1 cellular context compared by ENCODE assay signal in the genomic region with DNA sequence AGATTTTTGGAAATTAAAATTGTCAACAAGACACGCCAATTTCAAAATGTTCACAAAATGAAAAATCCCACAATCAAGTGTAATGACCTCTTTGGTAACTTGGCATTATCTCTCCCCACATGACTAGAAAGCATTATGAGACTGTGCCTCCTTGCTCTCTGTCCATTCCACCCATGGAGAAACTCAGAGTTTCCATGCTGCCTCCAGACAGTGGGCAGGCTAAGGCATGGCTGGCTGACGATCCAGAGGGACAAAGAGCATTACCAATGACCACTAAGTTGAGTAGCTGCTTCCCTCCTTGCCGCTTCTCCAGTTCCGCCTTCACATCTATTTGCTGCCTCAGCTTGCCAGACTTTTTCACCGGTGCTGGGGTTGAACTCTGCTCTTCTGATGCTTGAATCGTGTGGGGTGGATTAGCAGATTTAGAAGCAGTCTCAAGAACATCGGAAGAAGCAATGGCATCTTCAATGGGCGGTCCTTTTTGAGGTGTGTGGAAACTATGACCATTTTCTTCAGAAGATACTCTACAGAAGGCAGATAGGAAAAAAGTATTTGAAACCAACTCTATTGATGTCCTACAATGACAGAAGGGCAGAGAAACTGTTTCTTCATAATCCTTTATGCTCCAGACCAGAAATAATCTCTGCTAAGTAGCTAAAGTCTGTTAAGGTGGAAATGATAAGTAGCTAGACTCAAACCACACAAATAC.
TF ChIP-seq lines count a peak whose summit lies in the region.

No MANE protein-coding gene starts in this region.

TF ChIP-seq in K562, 482 proteins besides CTCF, POLR2A, EP300 and RAD21:
- no peak for TF ChIP-seq TRIM24 (IDR thresholded peaks at IDR 0.05)
- TF ChIP-seq, protein P1, sequence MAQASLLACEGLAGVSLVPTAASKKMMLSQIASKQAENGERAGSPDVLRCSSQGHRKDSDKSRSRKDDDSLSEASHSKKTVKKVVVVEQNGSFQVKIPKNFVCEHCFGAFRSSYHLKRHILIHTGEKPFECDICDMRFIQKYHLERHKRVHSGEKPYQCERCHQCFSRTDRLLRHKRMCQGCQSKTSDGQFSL (CRISPR knock-in tag; IDR thresholded peaks at IDR 0.05), result no peak
- TF ChIP-seq, protein P1 (tag; IDR thresholded peaks at IDR 0.05), result no peak
- no peak for TF ChIP-seq ARID1B (IDR thresholded peaks at IDR 0.05)
- no peak for TF ChIP-seq CXXC5 (CRISPR knock-in tag; IDR thresholded peaks at IDR 0.05)
- TF ChIP-seq, protein P2, sequence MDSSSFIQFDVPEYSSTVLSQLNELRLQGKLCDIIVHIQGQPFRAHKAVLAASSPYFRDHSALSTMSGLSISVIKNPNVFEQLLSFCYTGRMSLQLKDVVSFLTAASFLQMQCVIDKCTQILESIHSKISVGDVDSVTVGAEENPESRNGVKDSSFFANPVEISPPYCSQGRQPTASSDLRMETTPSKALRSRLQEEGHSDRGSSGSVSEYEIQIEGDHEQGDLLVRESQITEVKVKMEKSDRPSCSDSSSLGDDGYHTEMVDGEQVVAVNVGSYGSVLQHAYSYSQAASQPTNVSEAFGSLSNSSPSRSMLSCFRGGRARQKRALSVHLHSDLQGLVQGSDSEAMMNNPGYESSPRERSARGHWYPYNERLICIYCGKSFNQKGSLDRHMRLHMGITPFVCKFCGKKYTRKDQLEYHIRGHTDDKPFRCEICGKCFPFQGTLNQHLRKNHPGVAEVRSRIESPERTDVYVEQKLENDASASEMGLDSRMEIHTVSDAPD (CRISPR knock-in tag; IDR thresholded peaks at IDR 0.05), result no peak
- TF ChIP-seq, protein P3, sequence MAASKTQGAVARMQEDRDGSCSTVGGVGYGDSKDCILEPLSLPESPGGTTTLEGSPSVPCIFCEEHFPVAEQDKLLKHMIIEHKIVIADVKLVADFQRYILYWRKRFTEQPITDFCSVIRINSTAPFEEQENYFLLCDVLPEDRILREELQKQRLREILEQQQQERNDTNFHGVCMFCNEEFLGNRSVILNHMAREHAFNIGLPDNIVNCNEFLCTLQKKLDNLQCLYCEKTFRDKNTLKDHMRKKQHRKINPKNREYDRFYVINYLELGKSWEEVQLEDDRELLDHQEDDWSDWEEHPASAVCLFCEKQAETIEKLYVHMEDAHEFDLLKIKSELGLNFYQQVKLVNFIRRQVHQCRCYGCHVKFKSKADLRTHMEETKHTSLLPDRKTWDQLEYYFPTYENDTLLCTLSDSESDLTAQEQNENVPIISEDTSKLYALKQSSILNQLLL (CRISPR knock-in tag; IDR thresholded peaks at IDR 0.05; ENCODE audit: borderline replicate concordance), result no peak
- TF ChIP-seq MYBL2 (IDR thresholded peaks at IDR 0.05; ENCODE audit: low read depth), result no peak
- TF ChIP-seq MYBL2 (CRISPR knock-in tag; IDR thresholded peaks at IDR 0.05; ENCODE audit: borderline replicate concordance), result no peak
- TF ChIP-seq, protein P4, sequence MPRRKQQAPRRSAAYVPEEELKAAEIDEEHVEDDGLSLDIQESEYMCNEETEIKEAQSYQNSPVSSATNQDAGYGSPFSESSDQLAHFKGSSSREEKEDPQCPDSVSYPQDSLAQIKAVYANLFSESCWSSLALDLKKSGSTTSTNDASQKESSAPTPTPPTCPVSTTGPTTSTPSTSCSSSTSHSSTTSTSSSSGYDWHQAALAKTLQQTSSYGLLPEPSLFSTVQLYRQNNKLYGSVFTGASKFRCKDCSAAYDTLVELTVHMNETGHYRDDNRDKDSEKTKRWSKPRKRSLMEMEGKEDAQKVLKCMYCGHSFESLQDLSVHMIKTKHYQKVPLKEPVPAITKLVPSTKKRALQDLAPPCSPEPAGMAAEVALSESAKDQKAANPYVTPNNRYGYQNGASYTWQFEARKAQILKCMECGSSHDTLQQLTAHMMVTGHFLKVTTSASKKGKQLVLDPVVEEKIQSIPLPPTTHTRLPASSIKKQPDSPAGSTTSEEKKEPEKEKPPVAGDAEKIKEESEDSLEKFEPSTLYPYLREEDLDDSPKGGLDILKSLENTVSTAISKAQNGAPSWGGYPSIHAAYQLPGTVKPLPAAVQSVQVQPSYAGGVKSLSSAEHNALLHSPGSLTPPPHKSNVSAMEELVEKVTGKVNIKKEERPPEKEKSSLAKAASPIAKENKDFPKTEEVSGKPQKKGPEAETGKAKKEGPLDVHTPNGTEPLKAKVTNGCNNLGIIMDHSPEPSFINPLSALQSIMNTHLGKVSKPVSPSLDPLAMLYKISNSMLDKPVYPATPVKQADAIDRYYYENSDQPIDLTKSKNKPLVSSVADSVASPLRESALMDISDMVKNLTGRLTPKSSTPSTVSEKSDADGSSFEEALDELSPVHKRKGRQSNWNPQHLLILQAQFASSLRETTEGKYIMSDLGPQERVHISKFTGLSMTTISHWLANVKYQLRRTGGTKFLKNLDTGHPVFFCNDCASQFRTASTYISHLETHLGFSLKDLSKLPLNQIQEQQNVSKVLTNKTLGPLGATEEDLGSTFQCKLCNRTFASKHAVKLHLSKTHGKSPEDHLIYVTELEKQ (CRISPR knock-in tag; IDR thresholded peaks at IDR 0.05), result no peak
- TF ChIP-seq ZNF79 (CRISPR knock-in tag; IDR thresholded peaks at IDR 0.05; ENCODE audit: low read depth), result no peak
- no peak for TF ChIP-seq NCOA4 (IDR thresholded peaks at IDR 0.05; ENCODE audit: partially characterized antibody)
- TF ChIP-seq BCL6 (CRISPR knock-in tag; IDR thresholded peaks at IDR 0.05), result no peak
- TF ChIP-seq ZNF668 (CRISPR knock-in tag; IDR thresholded peaks at IDR 0.05), result no peak
- TF ChIP-seq PCBP2 (IDR thresholded peaks at IDR 0.05; ENCODE audit: low read depth, low read length, poor library complexity, severe bottlenecking), result no peak
- TF ChIP-seq, protein P5, sequence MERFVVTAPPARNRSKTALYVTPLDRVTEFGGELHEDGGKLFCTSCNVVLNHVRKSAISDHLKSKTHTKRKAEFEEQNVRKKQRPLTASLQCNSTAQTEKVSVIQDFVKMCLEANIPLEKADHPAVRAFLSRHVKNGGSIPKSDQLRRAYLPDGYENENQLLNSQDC (CRISPR knock-in tag; IDR thresholded peaks at IDR 0.05), result no peak
- no peak for TF ChIP-seq ZNF354B (CRISPR knock-in tag; IDR thresholded peaks at IDR 0.05)
- no peak for TF ChIP-seq ELF1 (tag; IDR thresholded peaks at IDR 0.05)
- TF ChIP-seq SOX6 (IDR thresholded peaks at IDR 0.05), result no peak
- TF ChIP-seq CHCHD3 (CRISPR knock-in tag; IDR thresholded peaks at IDR 0.05), result no peak
